Comparison of ENCODE assay signal across 13 cellular contexts in genomic region chr4:78669453-78669852, GRCh38.
DNase-seq lines count a peak whose midpoint lies in the region; ATAC-seq and TF ChIP-seq lines count a peak whose summit lies in the region.
"Had no signal": no experiment of that assay in that cellular context is flagged by ENCODE, and none has a peak within 500 bp of the region (broad histone marks: within the 10 kb centered on the region; RNA-seq: fewer than 3 reads in every experiment).

No MANE protein-coding gene starts in this region.

- no peaks in the 10 kb centered on the region for H4K20me1 ChIP-seq in GM23338 (replicated peaks; ENCODE audit: insufficient read depth)

- no peak overlapping the region for H3K4me3 ChIP-seq in AG09309 (ENCODE audit: control insufficient read depth, low read depth, low read length)
- no peak overlapping the region for H3K4me3 ChIP-seq in GM23338
- H3K4me3 ChIP-seq: smooth muscle cell had no signal

- H3K4me2 ChIP-seq in GM23338 = no peak overlapping the region
- H3K4me2 ChIP-seq: smooth muscle cell had no signal

- H3K4me1 Mint-ChIP-seq in GM23338 = peaks cover 8% of the 10 kb centered on the region
- H3K4me1 Mint-ChIP-seq in stimulated activated naive B cell treated with anti-CD40 and anti-IgM and Interleukin-4, amounts not matched to agents 10 μg/mL and 1 μg/mL and 100 μg/mL, for 72 hours = peaks cover 47 to 79% of the 10 kb centered on the region in 2 donors

- no peaks in the 10 kb centered on the region for H3K36me3 ChIP-seq in GM23338 (ENCODE audit: insufficient read depth)

- no peaks in the 10 kb centered on the region for H3F3A ChIP-seq in GM23338 (replicated peaks; ENCODE audit: low read depth)

- H3K27ac ChIP-seq in GM23338 (ENCODE audit: low read depth) = no peak overlapping the region
- no peak overlapping the region for H3K27ac ChIP-seq in foreskin keratinocyte

- H3K4me1 ChIP-seq in GM23338 (ENCODE audit: insufficient read depth) = peaks cover 4% of the 10 kb centered on the region; the same call in 1 of the 2 replicates
- no peaks in the 10 kb centered on the region for H3K4me1 ChIP-seq in foreskin keratinocyte

- H3K27me3 ChIP-seq in GM23338 (ENCODE audit: insufficient read depth) = no peaks in the 10 kb centered on the region
- no peaks in the 10 kb centered on the region for H3K27me3 ChIP-seq in foreskin keratinocyte

- TF ChIP-seq CTCF in AG09309 (IDR thresholded peaks at IDR 0.05; ENCODE audit: control insufficient read depth, insufficient read depth, low read depth, low read length, missing control alignments) (peak; percentile 18), GM23338 (conservative IDR thresholded peaks at IDR 0.05; ENCODE audit: low read depth in 2 of 2) (peak; percentile 27 to 42; a peak in 3 of 4 replicates), foreskin keratinocyte (conservative IDR thresholded peaks at IDR 0.05) (peak; percentile 42)

- no peak overlapping the region for H2AFZ ChIP-seq in GM23338

- no peaks in the 10 kb centered on the region for H3K9me3 Mint-ChIP-seq in GM23338
- H3K9me3 Mint-ChIP-seq in stimulated activated naive B cell treated with anti-CD40 and anti-IgM and Interleukin-4, amounts not matched to agents 10 μg/mL and 1 μg/mL and 100 μg/mL, for 72 hours = peaks cover 0 to 3% of the 10 kb centered on the region in 2 donors

- ATAC-seq in GM23338 = peak; percentile 61
- peak; percentile 34 for ATAC-seq in foreskin keratinocyte
- no peak for ATAC-seq in stimulated activated naive B cell treated with anti-CD40 and anti-IgM and Interleukin-4, amounts not matched to agents 10 μg/mL and 1 μg/mL and 100 μg/mL, for 72 hours (replicated peaks)
- no peak for ATAC-seq in GM18858 (IDR thresholded peaks at IDR 0.05; ENCODE audit: unreplicated experiment)
- ATAC-seq in GM21723 (IDR thresholded peaks at IDR 0.05; ENCODE audit: unreplicated experiment) = no peak

- H3K4me3 Mint-ChIP-seq in GM23338 = no peak overlapping the region
- H3K4me3 Mint-ChIP-seq in stimulated activated naive B cell treated with anti-CD40 and anti-IgM and Interleukin-4, amounts not matched to agents 10 μg/mL and 1 μg/mL and 100 μg/mL, for 72 hours = no peak overlapping the region

- no peaks in the 10 kb centered on the region for H3K36me3 Mint-ChIP-seq in GM23338 (ENCODE audit: low read depth)
- no peaks in the 10 kb centered on the region for H3K36me3 Mint-ChIP-seq in stimulated activated naive B cell treated with anti-CD40 and anti-IgM and Interleukin-4, amounts not matched to agents 10 μg/mL and 1 μg/mL and 100 μg/mL, for 72 hours

- no peak overlapping the region for H3K27ac Mint-ChIP-seq in GM23338
- no peak overlapping the region for H3K27ac Mint-ChIP-seq in stimulated activated naive B cell treated with anti-CD40 and anti-IgM and Interleukin-4, amounts not matched to agents 10 μg/mL and 1 μg/mL and 100 μg/mL, for 72 hours

- DNase-seq in AG09309 (ENCODE audit: low read depth) (no peak), GM23338 (ENCODE audit: low spot score) (peak; percentile 51), RKO (ENCODE audit: low spot score) (peak; percentile 16), foreskin keratinocyte (no peak), epidermal melanocyte (ENCODE audit: insufficient read length, low spot score) (no peak)
- DNase-seq in stimulated activated naive B cell treated with anti-CD40 and anti-IgM and Interleukin-4, amounts not matched to agents 10 μg/mL and 1 μg/mL and 100 μg/mL, for 72 hours = no peak
- DNase-seq: activated CD4-positive, alpha-beta T cell treated with anti-CD3 and anti-CD28 coated beads for 48 hours; cortex of kidney; NCI-H2171; SHP77 had no signal

- peaks cover 4% of the 10 kb centered on the region for H3K27me3 Mint-ChIP-seq in GM23338 (ENCODE audit: insufficient read depth, low read depth, poor library complexity)
- H3K27me3 Mint-ChIP-seq in stimulated activated naive B cell treated with anti-CD40 and anti-IgM and Interleukin-4, amounts not matched to agents 10 μg/mL and 1 μg/mL and 100 μg/mL, for 72 hours = no peaks in the 10 kb centered on the region

- no peaks in the 10 kb centered on the region for H3K79me2 ChIP-seq in GM23338 (replicated peaks; ENCODE audit: insufficient read depth)

- peaks cover 11% of the 10 kb centered on the region for H3K9me2 ChIP-seq in GM23338 (ENCODE audit: insufficient read depth)

TF ChIP-seq in GM23338, 12 proteins besides CTCF, POLR2A, EP300 and RAD21:
- TF ChIP-seq ZNF462 (CRISPR knock-in tag; IDR thresholded peaks at IDR 0.05) (peak; percentile 55; the same call in 1 of the 2 replicates), STAT1 (IDR thresholded peaks at IDR 0.05; ENCODE audit: unreplicated experiment) (no peak)

Comparison
In these comparisons a context has a peak if more than half of its experiments do, and no peak if none do; other contexts are left out.
1. DNase-seq: peak in GM23338 (single experiment) and RKO (single experiment); none in AG09309 (single experiment), foreskin keratinocyte (0 of 2), stimulated activated naive B cell treated with anti-CD40 and anti-IgM and Interleukin-4, amounts not matched to agents 10 μg/mL and 1 μg/mL and 100 μg/mL, for 72 hours (single experiment) and epidermal melanocyte (single experiment).
2. ATAC-seq: peak in GM23338 (single experiment) and foreskin keratinocyte (single experiment); none in stimulated activated naive B cell treated with anti-CD40 and anti-IgM and Interleukin-4, amounts not matched to agents 10 μg/mL and 1 μg/mL and 100 μg/mL, for 72 hours (0 of 2), GM18858 (single experiment) and GM21723 (single experiment).
3. Peak in every context shown above with its lines, with median percentiles within 50 percentile points of each other: CTCF ChIP-seq.